ENCODE assay signal across 14 cellular contexts in the genomic region with DNA sequence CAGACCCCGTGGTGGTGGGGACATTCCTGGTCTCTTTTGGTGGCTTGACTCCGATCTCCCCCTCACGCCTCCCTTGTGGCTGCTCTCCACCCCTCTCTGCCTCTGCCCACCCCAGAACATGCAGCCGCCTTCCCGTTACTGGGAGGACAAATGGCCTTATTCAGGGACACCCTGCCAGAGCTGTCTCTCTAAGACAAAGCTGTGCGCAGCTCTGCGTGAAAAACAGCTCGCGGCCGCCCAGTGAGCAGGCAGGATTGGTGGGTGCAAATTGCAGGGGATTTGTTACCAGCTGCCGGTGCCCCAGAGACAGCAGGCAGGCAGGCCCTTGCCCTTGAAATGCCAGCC.
A peak's percentile ranks its signal among the peaks of the same experiment; 100 is the strongest.
DNase-seq lines count a peak whose midpoint lies in the region; ATAC-seq and TF ChIP-seq lines count a peak whose summit lies in the region.
"Had no signal": no experiment of that assay in that cellular context is flagged by ENCODE, and none has a peak within 500 bp of the region (broad histone marks: within the 10 kb centered on the region; RNA-seq: fewer than 3 reads in every experiment).

No MANE protein-coding gene starts in this region.

- H3K4me1 ChIP-seq in right lobe of liver (peaks cover 0 to 5% (median 0%) of the 10 kb centered on the region in 4 donors), psoas muscle (peaks cover 20% of the 10 kb centered on the region)

- H3K9me3 ChIP-seq in right lobe of liver (no peaks in the 10 kb centered on the region), psoas muscle (no peaks in the 10 kb centered on the region)
- H3K9me3 ChIP-seq: neutrophil had no signal

- H3K4me3 Mint-ChIP-seq in brain, result peak overlapping the region in 4 of 5 experiments; percentile 31 to 57 (median 36)

- peak overlapping the region; percentile 98 to 100 (median 99) for H3K27ac Mint-ChIP-seq in brain

- DNase-seq in Ammon's horn (ENCODE audit: low spot score) (peak; percentile 73), right lobe of liver (no peak), psoas muscle (no peak), NCI-H524 (lab: John Stamatoyannopoulos, UW) (no peak), glomerular visceral epithelial cell (ENCODE audit: extremely low spot score) (no peak), NCI-H146 treated with DMSO at 0.1 percent for 48 hours (lab: John Stamatoyannopoulos, UW; ENCODE audit: unreplicated experiment) (no peak)
- DNase-seq: activated CD4-positive, alpha-beta T cell treated with anti-CD3 and anti-CD28 coated beads for 48 hours; activated effector memory CD4-positive, alpha-beta T cell treated with Interleukin-2 at 50 U/mL for 16 hours; NCI-H1048; NCI-H774 had no signal

- TF ChIP-seq CTCF in brain (conservative IDR thresholded peaks at IDR 0.05) (no peak), right lobe of liver (IDR thresholded peaks at IDR 0.05) (no peak), psoas muscle (IDR thresholded peaks at IDR 0.05) (no peak)

- H3K36me3 Mint-ChIP-seq in brain, result peaks cover 29% of the 10 kb centered on the region

- H3K4me3 ChIP-seq in right lobe of liver, result no peak overlapping the region
- H3K4me3 ChIP-seq in psoas muscle, result no peak overlapping the region
- H3K4me3 ChIP-seq: SK-N-MC had no signal

- intact Hi-C loops in right lobe of liver (cut with DNase I) (no loop called here), psoas muscle (cut with DNase I) (no loop called here)

- peaks cover 0 to 6% (median 0%) of the 10 kb centered on the region in 5 experiments for H3K9me3 Mint-ChIP-seq in brain

- no peak for TF ChIP-seq POLR2A in right lobe of liver (IDR thresholded peaks at IDR 0.05)

- H3K27ac ChIP-seq in right lobe of liver, result peak overlapping the region; percentile 18 to 33 (median 20)
- H3K27ac ChIP-seq in psoas muscle, result peak overlapping the region; percentile 55
- H3K27ac ChIP-seq: neutrophil, SK-N-MC had no signal

- H3K27me3 ChIP-seq in right lobe of liver, result no peaks in the 10 kb centered on the region
- no peaks in the 10 kb centered on the region for H3K27me3 ChIP-seq in psoas muscle (ENCODE audit: insufficient read depth in 3 of 3, low read length in 2 of 3)
- H3K27me3 ChIP-seq: neutrophil had no signal

- no peak for ATAC-seq in right lobe of liver
- no peak for ATAC-seq in psoas muscle
- ATAC-seq in GM21367 (IDR thresholded peaks at IDR 0.05; ENCODE audit: unreplicated experiment), result no peak

- WGBS in right lobe of liver (ENCODE audit: insufficient coverage, low coverage, low lambda C conversion rate, missing lambda C conversion rate), result 100% methylated on average over 1 of the region's 11 CpGs
- 77 to 87% (median 86%) methylated on average over 11 of the region's 11 CpGs for WGBS in psoas muscle, 3 donors

- peaks cover 95% of the 10 kb centered on the region for H3K4me1 Mint-ChIP-seq in brain

- H3K36me3 ChIP-seq in right lobe of liver (peaks cover 0 to 5% (median 3%) of the 10 kb centered on the region in 4 donors), psoas muscle (ENCODE audit: insufficient read depth in 1 of 2, low read depth in 1 of 2) (peaks cover 0 to 27% of the 10 kb centered on the region in 2 donors)
- H3K36me3 ChIP-seq: neutrophil had no signal

- H3K27me3 Mint-ChIP-seq in brain, result no peaks in the 10 kb centered on the region
